ENCODE assay signal across 12 cellular contexts in genomic region chr14:101813171-101813759, GRCh38. TPM values are rescaled to one million over a fixed set of nuclear protein-coding genes. Genes with fewer than 3 reads are reported as not detected.
DNase-seq lines count a peak whose midpoint lies in the region; ATAC-seq and TF ChIP-seq lines count a peak whose summit lies in the region.
"Had no signal": no experiment of that assay in that cellular context is flagged by ENCODE, and none has a peak within 500 bp of the region (broad histone marks: within the 10 kb centered on the region; RNA-seq: fewer than 3 reads in every experiment).

No MANE protein-coding gene starts in this region.

- no peaks in the 10 kb centered on the region for H3K9me2 ChIP-seq in Loucy (replicated peaks; ENCODE audit: low read depth, low read length)

- peak overlapping the region; percentile 3 to 94 (median 92) for H3K4me3 Mint-ChIP-seq in immature natural killer cell
- no peak overlapping the region for H3K4me3 Mint-ChIP-seq in stimulated activated naive B cell treated with anti-CD40 and anti-IgM and Interleukin-4, amounts not matched to agents 10 μg/mL and 1 μg/mL and 100 μg/mL, for 72 hours

- no peak overlapping the region for H2AFZ ChIP-seq in Loucy (ENCODE audit: low read length)

- no peaks in the 10 kb centered on the region for H3K27me3 ChIP-seq in Loucy (ENCODE audit: insufficient read depth, low read length, poor library complexity, severe bottlenecking)

- H3K4me1 ChIP-seq in Loucy (ENCODE audit: insufficient read depth, low read length, poor library complexity, severe bottlenecking): peaks cover 74% of the 10 kb centered on the region

- peaks cover 27 to 43% of the 10 kb centered on the region in 2 donors for H3K36me3 Mint-ChIP-seq in activated naive CD4-positive, alpha-beta T cell treated with anti-CD3 and anti-CD28 coated beads, Interleukin-2, amount 50 U/mL, for 72 hours
- H3K36me3 Mint-ChIP-seq in immature natural killer cell: peaks cover 13 to 28% (median 14%) of the 10 kb centered on the region in 3 donors
- H3K36me3 Mint-ChIP-seq in stimulated activated naive B cell treated with anti-CD40 and anti-IgM and Interleukin-4, amounts not matched to agents 10 μg/mL and 1 μg/mL and 100 μg/mL, for 72 hours: peaks cover 27 to 57% of the 10 kb centered on the region in 2 donors

- ATAC-seq in activated naive CD4-positive, alpha-beta T cell treated with anti-CD3 and anti-CD28 coated beads, Interleukin-2, amount 50 U/mL, for 72 hours: no peak
- no peak for ATAC-seq in stimulated activated naive B cell treated with anti-CD40 and anti-IgM and Interleukin-4, amounts not matched to agents 10 μg/mL and 1 μg/mL and 100 μg/mL, for 72 hours (replicated peaks)
- ATAC-seq in HG03439 (IDR thresholded peaks at IDR 0.05; ENCODE audit: unreplicated experiment): no peak

- peaks cover 22 to 37% (median 35%) of the 10 kb centered on the region in 3 donors for H3K27me3 Mint-ChIP-seq in immature natural killer cell (ENCODE audit: low read depth in 3 of 3)
- H3K27me3 Mint-ChIP-seq in stimulated activated naive B cell treated with anti-CD40 and anti-IgM and Interleukin-4, amounts not matched to agents 10 μg/mL and 1 μg/mL and 100 μg/mL, for 72 hours: no peaks in the 10 kb centered on the region

- H3K4me3 ChIP-seq in Loucy (ENCODE audit: low read length, poor library complexity, severe bottlenecking): peak overlapping the region; percentile 96
- H3K4me3 ChIP-seq: smooth muscle cell had no signal

- peak overlapping the region; percentile 92 to 97 for H3K27ac Mint-ChIP-seq in activated naive CD4-positive, alpha-beta T cell treated with anti-CD3 and anti-CD28 coated beads, Interleukin-2, amount 50 U/mL, for 72 hours
- peak overlapping the region; percentile 98 to 100 (median 99) for H3K27ac Mint-ChIP-seq in immature natural killer cell
- H3K27ac Mint-ChIP-seq in stimulated activated naive B cell treated with anti-CD40 and anti-IgM and Interleukin-4, amounts not matched to agents 10 μg/mL and 1 μg/mL and 100 μg/mL, for 72 hours: peak overlapping the region; percentile 71

- H3K79me2 ChIP-seq in Loucy (ENCODE audit: insufficient read depth, low read length): peaks cover 81% of the 10 kb centered on the region

- H3K9me3 Mint-ChIP-seq in activated naive CD4-positive, alpha-beta T cell treated with anti-CD3 and anti-CD28 coated beads, Interleukin-2, amount 50 U/mL, for 72 hours: no peaks in the 10 kb centered on the region
- no peaks in the 10 kb centered on the region for H3K9me3 Mint-ChIP-seq in immature natural killer cell
- peaks cover 0 to 3% of the 10 kb centered on the region in 2 donors for H3K9me3 Mint-ChIP-seq in stimulated activated naive B cell treated with anti-CD40 and anti-IgM and Interleukin-4, amounts not matched to agents 10 μg/mL and 1 μg/mL and 100 μg/mL, for 72 hours

- TF ChIP-seq CTCF in Loucy (conservative IDR thresholded peaks at IDR 0.05; ENCODE audit: low read length): no peak

- intact Hi-C loops in posterior cingulate gyrus (cut with DNase I): no loop called here

- peaks cover 10% of the 10 kb centered on the region for H3F3A ChIP-seq in Loucy (ENCODE audit: low read depth)

- DNase-seq in activated naive CD4-positive, alpha-beta T cell treated with anti-CD3 and anti-CD28 coated beads, Interleukin-2, amount 50 U/mL, for 72 hours (ENCODE audit: low spot score in 2 of 2): no peak
- DNase-seq in immature natural killer cell (no peak), SK-N-DZ (ENCODE audit: low spot score) (no peak), posterior cingulate gyrus (no peak), iPS-NIHi7 (ENCODE audit: extremely low spot score) (no peak)
- no peak for DNase-seq in stimulated activated naive B cell treated with anti-CD40 and anti-IgM and Interleukin-4, amounts not matched to agents 10 μg/mL and 1 μg/mL and 100 μg/mL, for 72 hours
- DNase-seq: GDM1, NCI-H446 treated with DMSO at 0.1 percent for 48 hours, substantia nigra had no signal

- H3K36me3 ChIP-seq in Loucy (ENCODE audit: insufficient read depth, low read length): no peaks in the 10 kb centered on the region; the same call in 1 of the 2 replicates

- peak overlapping the region; percentile 98 for H3K9ac ChIP-seq in Loucy (ENCODE audit: low read depth, low read length, poor library complexity, severe bottlenecking)

- peak overlapping the region; percentile 99 for H3K4me2 ChIP-seq in Loucy (ENCODE audit: low read depth, low read length, poor library complexity, severe bottlenecking)
- H3K4me2 ChIP-seq: smooth muscle cell had no signal

- H4K20me1 ChIP-seq in Loucy (ENCODE audit: insufficient read depth, low read length, poor library complexity, severe bottlenecking): peaks cover 58% of the 10 kb centered on the region

- no peaks in the 10 kb centered on the region for H3K9me3 ChIP-seq in Loucy (ENCODE audit: insufficient read depth, low read depth, low read length)

- H3K4me1 Mint-ChIP-seq in immature natural killer cell: peaks cover 89 to 97% of the 10 kb centered on the region in 2 donors
- peaks cover 49 to 65% of the 10 kb centered on the region in 2 donors for H3K4me1 Mint-ChIP-seq in stimulated activated naive B cell treated with anti-CD40 and anti-IgM and Interleukin-4, amounts not matched to agents 10 μg/mL and 1 μg/mL and 100 μg/mL, for 72 hours

RNA-seq across cellular contexts. Expression of gene PPP2R5C, which starts 51.8 kb away (rescaled TPM):
- 100 to 1,000 TPM; 282 to 355 TPM for total RNA-seq in activated naive CD4-positive, alpha-beta T cell treated with anti-CD3 and anti-CD28 coated beads, Interleukin-2, amount 50 U/mL, for 72 hours
- polyA plus RNA-seq in immature natural killer cell: 100 to 1,000 TPM; 214 to 250 (median 236) TPM
- 33.0 and 34.3 TPM in 2 replicates for polyA plus RNA-seq in SK-N-DZ (2014; cell fraction: cytosol; rRNA removed)
- 31.6 and 43.3 TPM in 2 replicates for polyA plus RNA-seq in SK-N-DZ (2014; cell fraction: nucleus; rRNA removed)

Comparison
In these comparisons a context has a peak if more than half of its experiments do, and no peak if none do; other contexts are left out.
1. H3K4me3 Mint-ChIP-seq: peak in immature natural killer cell (5 of 5); none in stimulated activated naive B cell treated with anti-CD40 and anti-IgM and Interleukin-4, amounts not matched to agents 10 μg/mL and 1 μg/mL and 100 μg/mL, for 72 hours (0 of 2).
2. Peak in every context shown above with its lines, with median percentiles within 50 percentile points of each other: H3K27ac Mint-ChIP-seq.